13 cellular contexts compared by ENCODE assay signal in the genomic region with DNA sequence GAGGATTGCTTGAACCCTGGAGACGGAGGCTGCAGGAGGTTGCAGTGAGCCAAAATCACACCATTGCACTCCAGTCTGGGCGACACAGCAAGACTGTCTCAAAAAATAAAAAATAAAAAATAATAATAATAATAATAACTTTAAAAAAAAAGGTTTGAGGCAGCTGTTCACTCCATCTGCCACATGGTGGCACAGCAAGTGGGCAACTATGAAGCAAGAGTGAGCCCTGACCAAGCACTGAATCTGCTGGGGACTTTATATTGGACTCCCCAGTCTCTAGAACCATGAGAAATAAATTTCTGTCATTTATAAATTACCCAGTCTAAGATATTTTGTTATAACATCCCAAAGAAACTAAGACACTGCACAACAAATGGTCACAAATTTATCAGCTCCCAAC. TPM values are rescaled to one million over a fixed set of nuclear protein-coding genes. Genes with fewer than 3 reads are reported as not detected.
DNase-seq lines count a peak whose midpoint lies in the region; ATAC-seq, FAIRE-seq and TF ChIP-seq lines count a peak whose summit lies in the region.
"Had no signal": no experiment of that assay in that cellular context is flagged by ENCODE, and none has a peak within 500 bp of the region (broad histone marks: within the 10 kb centered on the region; RNA-seq: fewer than 3 reads in every experiment).

No MANE protein-coding gene starts in this region.

- H2AFZ ChIP-seq in GM12878 (ENCODE audit: control insufficient read depth, low read depth, low read length), result no peak overlapping the region

- no peaks in the 10 kb centered on the region for H3K79me2 ChIP-seq in GM12878 (ENCODE audit: control insufficient read depth, insufficient read depth, low read length)

- ATAC-seq in GM12878, result peak; percentile 79
- ATAC-seq in lung (ENCODE audit: insufficient read depth, low FRiP score), result peak; percentile 86
- ATAC-seq: activated naive CD4-positive, alpha-beta T cell treated with anti-CD3 and anti-CD28 coated beads, Interleukin-2, amount 50 U/mL, for 72 hours had no signal

- no peaks in the 10 kb centered on the region for H3K27me3 ChIP-seq in GM12878 (replicated peaks in 1 of 2; ENCODE audit: control insufficient read depth in 2 of 2, insufficient read depth in 2 of 2, low read length in 1 of 2)
- H3K27me3 ChIP-seq in lung (ENCODE audit: control insufficient read depth, insufficient read depth), result no peaks in the 10 kb centered on the region
- no peaks in the 10 kb centered on the region for H3K27me3 ChIP-seq in MG63

- H3K27ac ChIP-seq in GM12878 (ENCODE audit: control insufficient read depth, insufficient read depth) (no peak overlapping the region), lung (ENCODE audit: low read depth in 1 of 2, low read length in 1 of 2) (no peak overlapping the region)

- no peaks in the 10 kb centered on the region for H4K20me1 ChIP-seq in GM12878 (ENCODE audit: control insufficient read depth, insufficient read depth)

- no peak overlapping the region for H3K9ac ChIP-seq in GM12878 (ENCODE audit: control insufficient read depth, insufficient read depth, low read length)

- in situ Hi-C loops in GM12878 (cut with MboI), result no loop called here

- H3K9me3 ChIP-seq in GM12878 (replicated peaks; ENCODE audit: control insufficient read depth, insufficient read depth, low read length) (no peaks in the 10 kb centered on the region; the same call in 2 of the 3 replicates), lung (ENCODE audit: control insufficient read depth in 2 of 2, insufficient read depth in 1 of 2, low read length in 1 of 2) (no peaks in the 10 kb centered on the region), MG63 (no peaks in the 10 kb centered on the region)

- no peak for FAIRE-seq in GM12878 (lab: Jason Lieb, UNC)
- FAIRE-seq: islet of Langerhans had no signal

- H3K4me1 ChIP-seq in GM12878 (ENCODE audit: control insufficient read depth, insufficient read depth, low read length), result no peaks in the 10 kb centered on the region
- peaks cover 0 to 1% of the 10 kb centered on the region in 2 donors for H3K4me1 ChIP-seq in lung (ENCODE audit: control insufficient read depth in 2 of 2, insufficient read depth in 2 of 2, low read length in 2 of 2)

- RAD21 ChIA-PET in GM12878 (lab: Charles Lee; ENCODE audit: unreplicated experiment), result interaction anchor here (0.6 kb wide), 1 partner anchor 132 kb away, joined by 3 read pairs; no protein-coding TSS in a partner anchor

- no peak for DNase-seq in AG09319 (ENCODE audit: extremely low read depth, low read depth)
- DNase-seq in HFF-Myc (ENCODE audit: extremely low read depth, low read depth), result no peak
- DNase-seq in GM12878 (ENCODE audit: low read depth, low spot score), result no peak
- no peak for DNase-seq in lung (ENCODE audit: low spot score)
- DNase-seq in MG63, result no peak
- no peak for DNase-seq in T-helper 1 cell
- DNase-seq in SK-N-DZ (ENCODE audit: low spot score), result no peak
- DNase-seq in ecto neural progenitor cell (ENCODE audit: low spot score), result no peak
- DNase-seq: GF-D8, NCI-H1092 treated with DMSO at 0.1 percent for 48 hours, T-helper 9 cell had no signal

- H3K36me3 ChIP-seq in GM12878 (ENCODE audit: control insufficient read depth in 2 of 2, insufficient read depth in 2 of 2, low read length in 1 of 2), result no peaks in the 10 kb centered on the region
- peaks cover 0 to 8% of the 10 kb centered on the region in 2 donors for H3K36me3 ChIP-seq in lung (ENCODE audit: control insufficient read depth in 2 of 2, insufficient read depth in 2 of 2, low read length in 2 of 2)
- no peaks in the 10 kb centered on the region for H3K36me3 ChIP-seq in MG63

- 0 out of 2 replicates have a peak, but pooled peaks have one; percentile 6 for TF ChIP-seq RAD21 in GM12878 (IDR thresholded peaks at IDR 0.05; ENCODE audit: insufficient read depth, low read depth, low read length)

- SMC1A ChIA-PET in GM12878 (lab: Charles Lee; ENCODE audit: uncharacterized antibody, unreplicated experiment), result interaction anchor here (0.6 to 2.0 kb wide), 2 partner anchors 135 to 387 kb away, joined by 3 to 5 read pairs; partner anchors contain the start of gene BAIAP2L1

- POLR2A ChIA-PET in GM12878 (lab: Charles Lee), result no interaction called here

- TF ChIP-seq EP300 in GM12878 (IDR thresholded peaks at IDR 0.05; ENCODE audit: borderline replicate concordance in 1 of 2, control insufficient read depth in 1 of 2, low read depth in 2 of 2, low read length in 2 of 2), result no peak

- BruUV-seq in GM12878 (replicated peaks; lab: Mats Ljungman, UMichigan), result no TSS peak

- 36% methylated on average over 2 of the region's 2 CpGs for WGBS in GM12878 (ENCODE audit: insufficient coverage, insufficient replicate concordance, low lambda C conversion rate, missing lambda C conversion rate)
- WGBS in lung, 2 donors, result 62 to 100% methylated on average over 2 of the region's 2 CpGs

- H3K4me3 ChIP-seq in HFF-Myc (replicated peaks; ENCODE audit: low read depth, low read length) (no peak overlapping the region), GM12878 (no peak overlapping the region), lung (no peak overlapping the region), MG63 (no peak overlapping the region)

- TF ChIP-seq CTCF in AG09319 (IDR thresholded peaks at IDR 0.05; ENCODE audit: low read depth, low read length) (peak; percentile 53), HFF-Myc (IDR thresholded peaks at IDR 0.05; ENCODE audit: low read depth, low read length, missing control alignments) (peak; percentile 18), GM12878 (IDR thresholded peaks at IDR 0.05 in 2 of 3, conservative IDR thresholded peaks at IDR 0.05 in 1 of 3; ENCODE audit: control insufficient read depth in 2 of 3, extremely low read depth in 1 of 3, insufficient read depth in 1 of 3, low read depth in 3 of 3, low read length in 3 of 3) (peak; percentile 20 to 41 (median 24); a peak in 2 of 6 replicates), lung (IDR thresholded peaks at IDR 0.05; ENCODE audit: control extremely low read depth, extremely low read depth) (no peak)

- CTCF ChIA-PET in GM12878 (lab: Yijun Ruan, JAX), result interaction anchor here (1.5 to 3.1 kb wide), 2 partner anchors 135 to 161 kb away, joined by 4 to 19 read pairs; partner anchors contain the start of genes BAIAP2L1 and LMTK2

- TF ChIP-seq POLR2A in GM12878 (IDR thresholded peaks at IDR 0.05; ENCODE audit: low read depth, low read length), result no peak

- H3K4me2 ChIP-seq in GM12878 (ENCODE audit: control insufficient read depth, insufficient read depth), result no peak overlapping the region

- intact Hi-C loops in GM12878 (cut with micrococcal nuclease; ENCODE audit: unreplicated experiment), result no loop called here

RNA-seq across cellular contexts. Expression of gene BRI3, which starts 14.6 kb away (rescaled TPM):
- 14.2 and 15.0 TPM in 2 replicates for total RNA-seq in GM12878 (2013; cell fraction: nucleolus; rRNA removed)
- total RNA-seq in GM12878 (2014; rRNA removed), result 22.6 and 23.2 TPM in 2 replicates
- total RNA-seq in GM12878 (2014; rRNA removed; fragmentation: Illumina TruSeq; extraction: Trizol), result 17.7 and 21.0 TPM in 2 replicates
- 50.9 and 56.3 TPM in 2 replicates for total RNA-seq in GM12878 (2021)
- 26.9 TPM for polyA plus RNA-seq in GM12878 (2011; ENCODE audit: low read depth)
- 28.3 and 39.9 TPM in 2 replicates for polyA plus RNA-seq in GM12878 (2011; rRNA removed)
- polyA plus RNA-seq in GM12878 (2011; cell fraction: cytosol; rRNA removed), result 40.9 and 48.1 TPM in 2 replicates
- polyA plus RNA-seq in GM12878 (2011; cell fraction: nucleus; rRNA removed), result 26.4 and 31.1 TPM in 2 replicates
- 47.7 and 73.7 TPM in 2 replicates for polyA plus RNA-seq in GM12878 (2012)
- 9.9 and 15.9 TPM in 2 replicates for polyA plus RNA-seq in GM12878 (2014; fragmentation: Illumina TruSeq; extraction: Trizol)
- 10 to 100 TPM in 1 of 2 experiments, 1 to 10 TPM in 1; 4.5 to 22.1 TPM for polyA plus RNA-seq in GM12878 (2014; fragmentation: Nextera tagmentation; extraction: Ambion mirVana)
- 38.4 and 38.5 TPM in 2 replicates for polyA plus RNA-seq in GM12878 (2014; rRNA removed)
- 10 to 100 TPM in 1 of 2 experiments, 1 to 10 TPM in 1; 6.4 to 12.9 TPM for polyA plus RNA-seq in GM12878 (2016; fragmentation: Nextera tagmentation; extraction: Ambion mirVana)
- 18.6 and 27.7 TPM in 2 replicates for polyA minus RNA-seq in GM12878 (2011; rRNA and poly(A)+ RNA removed)
- 18.7 and 23.3 TPM in 2 replicates for polyA minus RNA-seq in GM12878 (2011; cell fraction: cytosol; rRNA and poly(A)+ RNA removed)
- 13.7 and 24.1 TPM in 2 replicates for polyA minus RNA-seq in GM12878 (2011; cell fraction: nucleus; rRNA and poly(A)+ RNA removed)
- 100 to 1,000 TPM in 1 of 2 donors, 10 to 100 TPM in 1; 99.7 to 441 TPM for total RNA-seq in lung
- polyA plus RNA-seq in lung, result 100 to 1,000 TPM; 437 to 615 TPM
- 12.5 and 37.3 TPM in 2 replicates for total RNA-seq in MG63 (2014; rRNA removed; shearing (Covaris generic); ENCODE audit: low replicate concordance)
- polyA plus RNA-seq in SK-N-DZ (2014; cell fraction: cytosol; rRNA removed), result 25.4 and 27.8 TPM in 2 replicates
- 15.9 and 22.8 TPM in 2 replicates for polyA plus RNA-seq in SK-N-DZ (2014; cell fraction: nucleus; rRNA removed)

RNA-seq across cellular contexts. Expression of gene TECPR1, which starts 14.8 kb away (rescaled TPM):
- 40.3 and 47.5 TPM in 2 replicates for total RNA-seq in GM12878 (2013; cell fraction: nucleolus; rRNA removed)
- 8.5 and 11.0 TPM in 2 replicates for total RNA-seq in GM12878 (2014; rRNA removed)
- total RNA-seq in GM12878 (2014; rRNA removed; fragmentation: Illumina TruSeq; extraction: Trizol), result 3.2 and 5.5 TPM in 2 replicates
- total RNA-seq in GM12878 (2021), result 15.2 and 16.8 TPM in 2 replicates
- 2.8 TPM for polyA plus RNA-seq in GM12878 (2011; ENCODE audit: low read depth)
- 1.5 and 2.5 TPM in 2 replicates for polyA plus RNA-seq in GM12878 (2011; rRNA removed)
- 2.5 and 2.9 TPM in 2 replicates for polyA plus RNA-seq in GM12878 (2011; cell fraction: cytosol; rRNA removed)
- 9.1 and 24.7 TPM in 2 replicates for polyA plus RNA-seq in GM12878 (2011; cell fraction: nucleus; rRNA removed)
- 6.6 and 6.7 TPM in 2 replicates for polyA plus RNA-seq in GM12878 (2012)
- polyA plus RNA-seq in GM12878 (2014; fragmentation: Illumina TruSeq; extraction: Trizol), result 2.1 and 3.2 TPM in 2 replicates
- polyA plus RNA-seq in GM12878 (2014; fragmentation: Nextera tagmentation; extraction: Ambion mirVana), result under 1 TPM; 0.26 to 0.51 TPM
- 8.8 and 9.1 TPM in 2 replicates for polyA plus RNA-seq in GM12878 (2014; rRNA removed)
- 1 to 10 TPM; 5.2 to 7.4 TPM for polyA plus RNA-seq in GM12878 (2016; fragmentation: Nextera tagmentation; extraction: Ambion mirVana)
- 2.6 and 6.6 TPM in 2 replicates for polyA minus RNA-seq in GM12878 (2011; rRNA and poly(A)+ RNA removed)
- polyA minus RNA-seq in GM12878 (2011; cell fraction: cytosol; rRNA and poly(A)+ RNA removed), result 1.6 and 7.4 TPM in 2 replicates
- polyA minus RNA-seq in GM12878 (2011; cell fraction: nucleus; rRNA and poly(A)+ RNA removed), result 7.5 and 9.1 TPM in 2 replicates
- total RNA-seq in lung, result 10 to 100 TPM; 27.6 to 73.6 TPM
- polyA plus RNA-seq in lung, result 10 to 100 TPM; 16.7 to 36.1 TPM
- 4.8 and 9.5 TPM in 2 replicates for total RNA-seq in MG63 (2014; rRNA removed; shearing (Covaris generic); ENCODE audit: low replicate concordance)
- polyA plus RNA-seq in SK-N-DZ (2014; cell fraction: cytosol; rRNA removed), result 21.2 and 34.4 TPM in 2 replicates
- 55.3 and 70.7 TPM in 2 replicates for polyA plus RNA-seq in SK-N-DZ (2014; cell fraction: nucleus; rRNA removed)

RNA-seq across cellular contexts. Expression of gene BHLHA15, which starts 55.6 kb away (rescaled TPM):
- total RNA-seq in GM12878 (2013; cell fraction: nucleolus; rRNA removed), result not detected in 2 replicates
- 4.2 and 5.3 TPM in 2 replicates for total RNA-seq in GM12878 (2014; rRNA removed)
- 0.37 and 0.54 TPM in 2 replicates for total RNA-seq in GM12878 (2014; rRNA removed; fragmentation: Illumina TruSeq; extraction: Trizol)
- 2.4 and 3.0 TPM in 2 replicates for total RNA-seq in GM12878 (2021)
- polyA plus RNA-seq in GM12878 (2011; ENCODE audit: low read depth), result 2.1 TPM
- polyA plus RNA-seq in GM12878 (2011; rRNA removed), result not detected in 2 replicates
- not detected in 2 replicates for polyA plus RNA-seq in GM12878 (2011; cell fraction: cytosol; rRNA removed)
- not detected in 2 replicates for polyA plus RNA-seq in GM12878 (2011; cell fraction: nucleus; rRNA removed)
- 4.3 and 6.3 TPM in 2 replicates for polyA plus RNA-seq in GM12878 (2012)
- not detected in 2 replicates for polyA plus RNA-seq in GM12878 (2014; fragmentation: Illumina TruSeq; extraction: Trizol)
- polyA plus RNA-seq in GM12878 (2014; fragmentation: Nextera tagmentation; extraction: Ambion mirVana), result not detected
- 1.9 and 4.9 TPM in 2 replicates for polyA plus RNA-seq in GM12878 (2014; rRNA removed)
- 1 to 10 TPM; 2.0 to 2.9 TPM for polyA plus RNA-seq in GM12878 (2016; fragmentation: Nextera tagmentation; extraction: Ambion mirVana)
- polyA minus RNA-seq in GM12878 (2011; rRNA and poly(A)+ RNA removed), result not detected in 2 replicates
- polyA minus RNA-seq in GM12878 (2011; cell fraction: cytosol; rRNA and poly(A)+ RNA removed), result not detected in 2 replicates
- polyA minus RNA-seq in GM12878 (2011; cell fraction: nucleus; rRNA and poly(A)+ RNA removed), result not detected in 2 replicates
- 1 to 10 TPM; 1.5 to 3.6 TPM for total RNA-seq in lung
- polyA plus RNA-seq in lung, result 1 to 10 TPM in 1 of 2 donors, under 1 TPM in 1; 0.93 to 4.0 TPM
- 0.74 TPM in 1 of 2 replicates, not detected in the other for total RNA-seq in MG63 (2014; rRNA removed; shearing (Covaris generic); ENCODE audit: low replicate concordance)
- polyA plus RNA-seq in SK-N-DZ (2014; cell fraction: cytosol; rRNA removed), result 0.29 TPM in 1 of 2 replicates, not detected in the other
- polyA plus RNA-seq in SK-N-DZ (2014; cell fraction: nucleus; rRNA removed), result not detected in 2 replicates
